Comparison of ENCODE assay signal across 16 cellular contexts in genomic region chr19:51026554-51026831, GRCh38. TPM values are rescaled to one million over a fixed set of nuclear protein-coding genes. Genes with fewer than 3 reads are reported as not detected.
DNase-seq lines count a peak whose midpoint lies in the region; ATAC-seq and TF ChIP-seq lines count a peak whose summit lies in the region.
"Had no signal": no experiment of that assay in that cellular context is flagged by ENCODE, and none has a peak within 500 bp of the region (broad histone marks: within the 10 kb centered on the region; RNA-seq: fewer than 3 reads in every experiment).

A gene with protein sequence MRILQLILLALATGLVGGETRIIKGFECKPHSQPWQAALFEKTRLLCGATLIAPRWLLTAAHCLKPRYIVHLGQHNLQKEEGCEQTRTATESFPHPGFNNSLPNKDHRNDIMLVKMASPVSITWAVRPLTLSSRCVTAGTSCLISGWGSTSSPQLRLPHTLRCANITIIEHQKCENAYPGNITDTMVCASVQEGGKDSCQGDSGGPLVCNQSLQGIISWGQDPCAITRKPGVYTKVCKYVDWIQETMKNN (minus strand): TSS chr19:51026616. CDS start chr19:51025631, 985 bp downstream.

- no peak for TF ChIP-seq EP300 in suprapubic skin (IDR thresholded peaks at IDR 0.05)

- WGBS in suprapubic skin: 58% methylated on average over 11 of the region's 11 CpGs

- no peak for TF ChIP-seq CTCF in foreskin keratinocyte (conservative IDR thresholded peaks at IDR 0.05)
- no peak for TF ChIP-seq CTCF in suprapubic skin (IDR thresholded peaks at IDR 0.05)
- no peak for TF ChIP-seq CTCF in WERI-Rb-1 (IDR thresholded peaks at IDR 0.05; ENCODE audit: low read depth, low read length)

- no peaks in the 10 kb centered on the region for H3K36me3 ChIP-seq in suprapubic skin
- H3K36me3 ChIP-seq in WERI-Rb-1: no peaks in the 10 kb centered on the region
- H3K36me3 ChIP-seq: brain microvascular endothelial cell, tibial nerve had no signal

- no peak for TF ChIP-seq POLR2A in suprapubic skin (IDR thresholded peaks at IDR 0.05)

- H3K27ac ChIP-seq in foreskin keratinocyte (no peak within 1 kb of the TSS), suprapubic skin (peak within 1 kb of the TSS; percentile 82), WERI-Rb-1 (no peak within 1 kb of the TSS)
- H3K27ac ChIP-seq: brain microvascular endothelial cell, tibial nerve had no signal

- ATAC-seq in foreskin keratinocyte: peak; percentile 87
- no peak for ATAC-seq in HG03097 (IDR thresholded peaks at IDR 0.05; ENCODE audit: low FRiP score, unreplicated experiment)
- ATAC-seq: effector memory CD8-positive, alpha-beta T cell had no signal

- H3K4me3 ChIP-seq in suprapubic skin (peak within 1 kb of the TSS; percentile 34), WERI-Rb-1 (ENCODE audit: low read depth, low read length) (no peak within 1 kb of the TSS)
- H3K4me3 ChIP-seq: tibial nerve had no signal

- no peaks in the 10 kb centered on the region for H3K9me3 ChIP-seq in suprapubic skin
- H3K9me3 ChIP-seq in WERI-Rb-1 (ENCODE audit: severe bottlenecking): no peaks in the 10 kb centered on the region
- H3K9me3 ChIP-seq: tibial nerve had no signal

- in situ Hi-C loops in ACHN (cut with HindIII; ENCODE audit: low pct_ligation_motif_present, low pct_unique_long_range_greater_than_20kb, low sequenced_read_pairs): no loop called here

- peak; percentile 67 to 80 for DNase-seq in NCI-H187 (lab: John Stamatoyannopoulos, UW)
- no peak for DNase-seq in NCI-H187 treated with DMSO at 0.1 percent for 48 hours (lab: John Stamatoyannopoulos, UW)
- DNase-seq in NCI-H226: peak; percentile 81
- no peak for DNase-seq in foreskin keratinocyte
- DNase-seq in suprapubic skin (ENCODE audit: low spot score in 2 of 2): peak in 1 of 2 donors; percentile 64
- DNase-seq in ACHN: no peak
- DNase-seq in WERI-Rb-1: no peak
- DNase-seq: activated CD4-positive, alpha-beta memory T cell treated with anti-CD3 and anti-CD28 coated beads, Interleukin-2, amount 10 ng/mL, durations not matched to agents 7 days and 5 days; brain microvascular endothelial cell; effector memory CD8-positive, alpha-beta T cell; NCI-H524; Right ventricle myocardium superior; small intestine; T1000 had no signal

- H3K4me1 ChIP-seq in foreskin keratinocyte (peaks cover 5% of the 10 kb centered on the region), suprapubic skin (peaks cover 3% of the 10 kb centered on the region)
- H3K4me1 ChIP-seq: tibial nerve had no signal

- H3K27me3 ChIP-seq in foreskin keratinocyte (peaks cover 17% of the 10 kb centered on the region), suprapubic skin (peaks cover 40% of the 10 kb centered on the region), WERI-Rb-1 (ENCODE audit: insufficient read depth, low read depth, severe bottlenecking) (peaks cover 76% of the 10 kb centered on the region)
- H3K27me3 ChIP-seq: brain microvascular endothelial cell had no signal

RNA-seq across cellular contexts. Expression of the gene that starts here (rescaled TPM):
- 3.7 and 7.5 TPM in 2 replicates for total RNA-seq in foreskin keratinocyte
- 4.2 and 7.3 TPM in 2 replicates for polyA plus RNA-seq in foreskin keratinocyte
- total RNA-seq in suprapubic skin: 100 to 1,000 TPM; 173 to 372 (median 269) TPM
- total RNA-seq: activated CD4-positive, alpha-beta memory T cell treated with anti-CD3 and anti-CD28 coated beads, Interleukin-2, amount 10 ng/mL, durations not matched to agents 7 days and 5 days; Right ventricle myocardium superior had no signal

Comparison
In these comparisons a context has a peak if more than half of its experiments do, and no peak if none do; other contexts are left out.
1. RNA of the gene that starts here (total RNA-seq): 173 to 372 TPM in suprapubic skin; 3.7 to 7.5 TPM in foreskin keratinocyte; every median in the first group is over 10 times any median in the second.
2. DNase-seq: peak in NCI-H187 (2 of 2) and NCI-H226 (single experiment); none in NCI-H187 treated with DMSO at 0.1 percent for 48 hours (single experiment), foreskin keratinocyte (0 of 2), ACHN (single experiment) and WERI-Rb-1 (single experiment).